ENCODE assay signal across 1 cellular context in the genomic region with DNA sequence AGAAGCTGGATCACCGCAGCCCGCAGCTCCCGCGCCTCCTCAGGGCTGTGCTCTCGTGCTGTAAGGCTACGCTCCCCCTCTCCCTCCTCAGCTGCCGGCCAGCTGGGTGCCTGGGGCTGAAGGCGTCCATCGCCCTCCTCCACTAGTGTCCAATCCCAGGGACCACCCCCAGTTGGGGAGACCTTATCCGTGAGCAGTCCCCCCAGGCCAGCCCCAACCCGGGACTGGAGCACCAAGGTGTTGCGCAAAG.
TF ChIP-seq lines count a peak whose summit lies in the region.

No MANE protein-coding gene starts in this region.

TF ChIP-seq in endothelial cell of umbilical vein, 7 proteins besides CTCF, POLR2A, EP300 and RAD21:
- TF ChIP-seq JUN (IDR thresholded peaks at IDR 0.05; ENCODE audit: borderline replicate concordance, insufficient read depth, insufficient read length, low read depth) (no peak), POLR2AphosphoS5 (IDR thresholded peaks at IDR 0.05; ENCODE audit: insufficient read depth, low read depth, low read length) (no peak), FOS (IDR thresholded peaks at IDR 0.05; ENCODE audit: borderline replicate concordance, insufficient read depth, low read length) (no peak), MYC (IDR thresholded peaks at IDR 0.05; ENCODE audit: low read depth, low read length) (no peak), GATA2 (IDR thresholded peaks at IDR 0.05; ENCODE audit: insufficient read depth, insufficient read length, low read depth, low read length) (no peak), EZH2 (IDR thresholded peaks at IDR 0.05; ENCODE audit: borderline replicate concordance, low read depth, low read length, severe bottlenecking) (no peak)
- TF ChIP-seq, protein P1, sequence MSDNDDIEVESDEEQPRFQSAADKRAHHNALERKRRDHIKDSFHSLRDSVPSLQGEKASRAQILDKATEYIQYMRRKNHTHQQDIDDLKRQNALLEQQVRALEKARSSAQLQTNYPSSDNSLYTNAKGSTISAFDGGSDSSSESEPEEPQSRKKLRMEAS (IDR thresholded peaks at IDR 0.05; ENCODE audit: insufficient read depth, insufficient read length) = no peak
